25 cellular contexts compared by ENCODE assay signal in genomic region chr4:147447820-147448219, GRCh38. TPM values are rescaled to one million over a fixed set of nuclear protein-coding genes. Genes with fewer than 3 reads are reported as not detected.
A peak's percentile ranks its signal among the peaks of the same experiment; 100 is the strongest.
DNase-seq lines count a peak whose midpoint lies in the region; ATAC-seq, FAIRE-seq and TF ChIP-seq lines count a peak whose summit lies in the region.
"Had no signal": no experiment of that assay in that cellular context is flagged by ENCODE, and none has a peak within 500 bp of the region (broad histone marks: within the 10 kb centered on the region; RNA-seq: fewer than 3 reads in every experiment).

No MANE protein-coding gene starts in this region.

- H3K9me3 ChIP-seq in SK-N-MC (ENCODE audit: low read depth, low read length): no peaks in the 10 kb centered on the region
- no peaks in the 10 kb centered on the region for H3K9me3 ChIP-seq in neural progenitor cell (ENCODE audit: low read depth)
- H3K9me3 ChIP-seq: BLaER1 treated with 17β-estradiol and CSF1 and Interleukin-3, amounts not matched to agents 10 nM and 100 nM; heart right ventricle; SJSA1 had no signal

- H3K27ac ChIP-seq in GM23338 (ENCODE audit: low read depth) (no peak overlapping the region), SK-N-MC (peak overlapping the region; percentile 36; the same call in 1 of the 2 replicates), neural progenitor cell (peak overlapping the region; percentile 13)
- H3K27ac ChIP-seq: BLaER1 treated with 17β-estradiol and CSF1 and Interleukin-3, amounts not matched to agents 10 nM and 100 nM; dorsolateral prefrontal cortex; heart right ventricle; SJSA1 had no signal

- no peaks in the 10 kb centered on the region for H4K20me1 ChIP-seq in GM23338 (replicated peaks; ENCODE audit: insufficient read depth)
- H4K20me1 ChIP-seq in neural progenitor cell (ENCODE audit: low read depth): no peaks in the 10 kb centered on the region
- H4K20me1 ChIP-seq: BLaER1 treated with 17β-estradiol and CSF1 and Interleukin-3, amounts not matched to agents 10 nM and 100 nM had no signal

- no peaks in the 10 kb centered on the region for H3K36me3 Mint-ChIP-seq in GM23338 (ENCODE audit: low read depth)
- no peaks in the 10 kb centered on the region for H3K36me3 Mint-ChIP-seq in neural progenitor cell
- H3K36me3 Mint-ChIP-seq: naive thymus-derived CD8-positive, alpha-beta T cell had no signal

- H3K4me1 Mint-ChIP-seq in GM23338 (peaks cover 3% of the 10 kb centered on the region; the same call in 2 of the 3 replicates), neural progenitor cell (no peaks in the 10 kb centered on the region)
- H3K4me1 Mint-ChIP-seq: activated naive CD8-positive, alpha-beta T cell treated with anti-CD3 and anti-CD28 coated beads, Interleukin-2, amount 50 U/mL, for 24 hours; naive thymus-derived CD8-positive, alpha-beta T cell had no signal

- H3K27me3 Mint-ChIP-seq in GM23338 (ENCODE audit: insufficient read depth, low read depth, poor library complexity) (no peaks in the 10 kb centered on the region), neural progenitor cell (ENCODE audit: insufficient read depth, low read depth) (no peaks in the 10 kb centered on the region)

- H3K4me3 Mint-ChIP-seq in GM23338: no peak overlapping the region
- no peak overlapping the region for H3K4me3 Mint-ChIP-seq in neural progenitor cell
- H3K4me3 Mint-ChIP-seq: activated naive CD8-positive, alpha-beta T cell treated with anti-CD3 and anti-CD28 coated beads, Interleukin-2, amount 50 U/mL, for 24 hours; naive thymus-derived CD8-positive, alpha-beta T cell had no signal

- DNase-seq in GM23338 (ENCODE audit: low spot score): no peak
- DNase-seq in SK-N-MC (ENCODE audit: low read depth, low spot score): no peak
- peak; percentile 31 for DNase-seq in dedifferentiated amniotic fluid mesenchymal stem cell (ENCODE audit: extremely low spot score)
- no peak for DNase-seq in neural progenitor cell (ENCODE audit: low spot score)
- DNase-seq in anterior cingulate cortex (lab: John Stamatoyannopoulos, UW): no peak
- no peak for DNase-seq in GM12891 (ENCODE audit: insufficient read length, low spot score)
- DNase-seq: activated CD8-positive, alpha-beta memory T cell treated with anti-CD3 and anti-CD28 coated beads for 24 hours; activated gamma-delta T cell; activated naive CD8-positive, alpha-beta T cell treated with anti-CD3 and anti-CD28 coated beads, Interleukin-2, amount 50 U/mL, for 24 hours; activated T-cell treated with anti-CD3 and anti-CD28 coated beads, Interleukin-2, amount 50 U/mL, for 1 hour; caudate nucleus; dorsolateral prefrontal cortex; heart right ventricle; KBM-7; midbrain; naive thymus-derived CD8-positive, alpha-beta T cell; NCI-H1436 treated with DMSO at 0.1 percent for 48 hours; NCI-H510A treated with DMSO at 0.1 percent for 48 hours; retina; T-helper 1 cell had no signal

- H3K9me3 Mint-ChIP-seq in GM23338: no peaks in the 10 kb centered on the region
- H3K9me3 Mint-ChIP-seq in neural progenitor cell: no peaks in the 10 kb centered on the region

- TF ChIP-seq CTCF in GM23338 (conservative IDR thresholded peaks at IDR 0.05; ENCODE audit: low read depth in 2 of 2): no peak
- TF ChIP-seq CTCF in neural progenitor cell (IDR thresholded peaks at IDR 0.05): no peak

- H2AFZ ChIP-seq in GM23338 (peak overlapping the region; percentile 4; the same call in 1 of the 2 replicates), neural progenitor cell (replicated peaks) (no peak overlapping the region)

- TF ChIP-seq POLR2A in GM12891 (IDR thresholded peaks at IDR 0.05; ENCODE audit: low read depth, low read length): no peak

- no peaks in the 10 kb centered on the region for H3K79me2 ChIP-seq in GM23338 (replicated peaks; ENCODE audit: insufficient read depth)
- no peaks in the 10 kb centered on the region for H3K79me2 ChIP-seq in neural progenitor cell (ENCODE audit: low read depth)

- H3K4me1 ChIP-seq in GM23338 (ENCODE audit: insufficient read depth): no peaks in the 10 kb centered on the region
- H3K4me1 ChIP-seq in neural progenitor cell: no peaks in the 10 kb centered on the region
- H3K4me1 ChIP-seq: BLaER1 treated with 17β-estradiol and CSF1 and Interleukin-3, amounts not matched to agents 10 nM and 100 nM; heart right ventricle; SJSA1 had no signal

- H3K27ac Mint-ChIP-seq in GM23338 (no peak overlapping the region; the same call in 1 of the 2 replicates), neural progenitor cell (no peak overlapping the region)
- H3K27ac Mint-ChIP-seq: activated naive CD8-positive, alpha-beta T cell treated with anti-CD3 and anti-CD28 coated beads, Interleukin-2, amount 50 U/mL, for 24 hours; naive thymus-derived CD8-positive, alpha-beta T cell had no signal

- H3K9ac ChIP-seq in SK-N-MC (ENCODE audit: insufficient read length) (no peak overlapping the region), neural progenitor cell (no peak overlapping the region)
- H3K9ac ChIP-seq: BLaER1 treated with 17β-estradiol and CSF1 and Interleukin-3, amounts not matched to agents 10 nM and 100 nM had no signal

- no peaks in the 10 kb centered on the region for H3K36me3 ChIP-seq in GM23338 (ENCODE audit: insufficient read depth)
- no peaks in the 10 kb centered on the region for H3K36me3 ChIP-seq in SK-N-MC (ENCODE audit: insufficient read depth, low read length)
- H3K36me3 ChIP-seq in neural progenitor cell: no peaks in the 10 kb centered on the region
- H3K36me3 ChIP-seq: BLaER1 treated with 17β-estradiol and CSF1 and Interleukin-3, amounts not matched to agents 10 nM and 100 nM; heart right ventricle; SJSA1 had no signal

- H3K9me2 ChIP-seq in GM23338 (ENCODE audit: insufficient read depth): no peaks in the 10 kb centered on the region

- H3F3A ChIP-seq in GM23338 (replicated peaks; ENCODE audit: low read depth): no peaks in the 10 kb centered on the region
- H3F3A ChIP-seq in neural progenitor cell (ENCODE audit: low read depth): no peaks in the 10 kb centered on the region

- H3K4me3 ChIP-seq in GM23338: no peak overlapping the region
- H3K4me3 ChIP-seq in SK-N-MC: no peak overlapping the region
- H3K4me3 ChIP-seq in neural progenitor cell: no peak overlapping the region
- H3K4me3 ChIP-seq: BLaER1 treated with 17β-estradiol and CSF1 and Interleukin-3, amounts not matched to agents 10 nM and 100 nM; dorsolateral prefrontal cortex; heart right ventricle; SJSA1 had no signal

- no peaks in the 10 kb centered on the region for H3K27me3 ChIP-seq in GM23338 (ENCODE audit: insufficient read depth)
- no peaks in the 10 kb centered on the region for H3K27me3 ChIP-seq in neural progenitor cell
- H3K27me3 ChIP-seq: BLaER1 treated with 17β-estradiol and CSF1 and Interleukin-3, amounts not matched to agents 10 nM and 100 nM; dorsolateral prefrontal cortex; heart right ventricle; SJSA1 had no signal

- no peak for FAIRE-seq in GM12891 (lab: Jason Lieb, UNC)

- H3K4me2 ChIP-seq in GM23338 (no peak overlapping the region), neural progenitor cell (no peak overlapping the region)
- H3K4me2 ChIP-seq: BLaER1 treated with 17β-estradiol and CSF1 and Interleukin-3, amounts not matched to agents 10 nM and 100 nM had no signal

- ATAC-seq in GM23338: no peak
- ATAC-seq in HG02938 (IDR thresholded peaks at IDR 0.05; ENCODE audit: unreplicated experiment): no peak
- ATAC-seq in HG02759 (IDR thresholded peaks at IDR 0.05; ENCODE audit: unreplicated experiment): no peak
- ATAC-seq: activated naive CD8-positive, alpha-beta T cell treated with anti-CD3 and anti-CD28 coated beads, Interleukin-2, amount 50 U/mL, for 24 hours; heart right ventricle; left lobe of liver; naive thymus-derived CD8-positive, alpha-beta T cell had no signal

TF ChIP-seq in GM23338, 12 proteins besides CTCF, POLR2A, EP300 and RAD21:
- TF ChIP-seq JUNB (IDR thresholded peaks at IDR 0.05; ENCODE audit: unreplicated experiment) (no peak), CREB1 (CRISPR knock-in tag; IDR thresholded peaks at IDR 0.05; ENCODE audit: low read depth) (no peak)
- TF ChIP-seq, protein P1, sequence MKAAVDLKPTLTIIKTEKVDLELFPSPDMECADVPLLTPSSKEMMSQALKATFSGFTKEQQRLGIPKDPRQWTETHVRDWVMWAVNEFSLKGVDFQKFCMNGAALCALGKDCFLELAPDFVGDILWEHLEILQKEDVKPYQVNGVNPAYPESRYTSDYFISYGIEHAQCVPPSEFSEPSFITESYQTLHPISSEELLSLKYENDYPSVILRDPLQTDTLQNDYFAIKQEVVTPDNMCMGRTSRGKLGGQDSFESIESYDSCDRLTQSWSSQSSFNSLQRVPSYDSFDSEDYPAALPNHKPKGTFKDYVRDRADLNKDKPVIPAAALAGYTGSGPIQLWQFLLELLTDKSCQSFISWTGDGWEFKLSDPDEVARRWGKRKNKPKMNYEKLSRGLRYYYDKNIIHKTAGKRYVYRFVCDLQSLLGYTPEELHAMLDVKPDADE (IDR thresholded peaks at IDR 0.05): no peak
TF ChIP-seq in GM23338: peak in this region for 0.

TF ChIP-seq in GM12891, 5 proteins besides CTCF, POLR2A, EP300 and RAD21:
- TF ChIP-seq PAX5 (IDR thresholded peaks at IDR 0.05; ENCODE audit: insufficient read depth, low read length, severe bottlenecking) (no peak), POU2F2 (IDR thresholded peaks at IDR 0.05; ENCODE audit: low read depth, low read length) (no peak), POLR2AphosphoS5 (IDR thresholded peaks at IDR 0.05; ENCODE audit: low read depth, low read length) (no peak), SPI1 (IDR thresholded peaks at IDR 0.05; ENCODE audit: low read depth, low read length) (no peak), TAF1 (IDR thresholded peaks at IDR 0.05; ENCODE audit: low read depth, low read length) (no peak)

RNA-seq across cellular contexts. Expression of gene EDNRA, which starts 33.1 kb away (rescaled TPM):
- total RNA-seq in GM23338 (2014; rRNA removed; shearing (Covaris generic)): 4.5 and 5.0 TPM in 2 replicates
- polyA plus RNA-seq in GM23338 (2016; fragmentation: Nextera tagmentation; extraction: Ambion mirVana): 1.5 and 2.2 TPM in 2 replicates
- total RNA-seq in neural progenitor cell (ENCODE audit: low replicate concordance): 2.9 and 3.4 TPM in 2 replicates
- 0.09 TPM for polyA plus RNA-seq in GM12891 (2012; ENCODE audit: low read depth, missing spikeins)
- total RNA-seq: naive thymus-derived CD8-positive, alpha-beta T cell had no signal
- polyA plus RNA-seq: naive thymus-derived CD8-positive, alpha-beta T cell had no signal
